ENCODE assay signal across 1 cellular context in genomic region chr6:27616313-27617045, GRCh38.
TF ChIP-seq lines count a peak whose summit lies in the region.

No MANE protein-coding gene starts in this region.

TF ChIP-seq in K562, 482 proteins besides CTCF, POLR2A, EP300 and RAD21 (continued from another document and continues in another):
- TF ChIP-seq RERE (CRISPR knock-in tag; IDR thresholded peaks at IDR 0.05; ENCODE audit: borderline replicate concordance) = no peak
- TF ChIP-seq ZNF436 (CRISPR knock-in tag; IDR thresholded peaks at IDR 0.05) = no peak
- TF ChIP-seq ZNF384 (IDR thresholded peaks at IDR 0.05; ENCODE audit: low read depth, low read length) = no peak
- no peak for TF ChIP-seq THAP7 (CRISPR knock-in tag; IDR thresholded peaks at IDR 0.05)
- no peak for TF ChIP-seq TBP (optimal IDR thresholded peaks at IDR 0.05; ENCODE audit: low read depth, low read length)
- no peak for TF ChIP-seq FOS (IDR thresholded peaks at IDR 0.05; ENCODE audit: extremely low read depth, insufficient read length)
- TF ChIP-seq ZNF282 (CRISPR knock-in tag; IDR thresholded peaks at IDR 0.05) = no peak
- no peak for TF ChIP-seq SNIP1 (IDR thresholded peaks at IDR 0.05; ENCODE audit: low read depth)
- no peak for TF ChIP-seq NR0B1 (IDR thresholded peaks at IDR 0.05; ENCODE audit: partially characterized antibody)
- TF ChIP-seq C11orf30 (IDR thresholded peaks at IDR 0.05; ENCODE audit: low read depth) = no peak
- TF ChIP-seq SIN3A (IDR thresholded peaks at IDR 0.05; ENCODE audit: borderline replicate concordance in 2 of 2, control insufficient read depth in 1 of 2, low read depth in 2 of 2, low read length in 2 of 2) = no peak
- peak; percentile 80 for TF ChIP-seq CBFA2T3 (IDR thresholded peaks at IDR 0.05)
- TF ChIP-seq PHF20 (IDR thresholded peaks at IDR 0.05; ENCODE audit: partially characterized antibody) = no peak
- TF ChIP-seq MAFF (IDR thresholded peaks at IDR 0.05; ENCODE audit: low read length) = peak; percentile 6; the same call in 1 of the 2 replicates
- no peak for TF ChIP-seq TRIM25 (IDR thresholded peaks at IDR 0.05; ENCODE audit: borderline replicate concordance)
- TF ChIP-seq SNAPC5 (CRISPR knock-in tag; IDR thresholded peaks at IDR 0.05) = no peak
- TF ChIP-seq ZNF583 (CRISPR knock-in tag; IDR thresholded peaks at IDR 0.05) = 0 out of 2 replicates have a peak, but pooled peaks have one; percentile 24
- no peak for TF ChIP-seq SMAD2 (IDR thresholded peaks at IDR 0.05; ENCODE audit: low read depth, low read length)
- TF ChIP-seq MTF1 (CRISPR knock-in tag; IDR thresholded peaks at IDR 0.05; ENCODE audit: borderline replicate concordance) = no peak
- TF ChIP-seq ZNF449 (CRISPR knock-in tag; IDR thresholded peaks at IDR 0.05) = no peak
- no peak for TF ChIP-seq CHD7 (IDR thresholded peaks at IDR 0.05; ENCODE audit: low read depth, low read length)
- TF ChIP-seq TAF1 (IDR thresholded peaks at IDR 0.05; ENCODE audit: control insufficient read depth, extremely low read depth, insufficient read depth, low read length, severe bottlenecking) = no peak
- peak; percentile 31; the same call in 1 of the 2 replicates for TF ChIP-seq SOX6 (IDR thresholded peaks at IDR 0.05)
- no peak for TF ChIP-seq TAF15 (IDR thresholded peaks at IDR 0.05; ENCODE audit: low read depth, low read length)
- no peak for TF ChIP-seq KDM5B (IDR thresholded peaks at IDR 0.05; ENCODE audit: insufficient replicate concordance, low read depth, low read length)
- TF ChIP-seq GATA2 (CRISPR knock-in tag; IDR thresholded peaks at IDR 0.05) = 0 out of 2 replicates have a peak, but pooled peaks have one; percentile 11
- no peak for TF ChIP-seq FIP1L1 (IDR thresholded peaks at IDR 0.05; ENCODE audit: low read depth, low read length, poor library complexity, severe bottlenecking)
- TF ChIP-seq RBM39 (optimal IDR thresholded peaks at IDR 0.05; ENCODE audit: low read depth, low read length) = no peak
- no peak for TF ChIP-seq TCF7 (IDR thresholded peaks at IDR 0.05; ENCODE audit: borderline replicate concordance)
- no peak for TF ChIP-seq CHD4 (IDR thresholded peaks at IDR 0.05; ENCODE audit: insufficient read depth, insufficient replicate concordance, low read depth, low read length, poor library complexity, severe bottlenecking)
- peak; percentile 36; the same call in 1 of the 2 replicates for TF ChIP-seq NCOR1 (IDR thresholded peaks at IDR 0.05)
- TF ChIP-seq ARID1B (IDR thresholded peaks at IDR 0.05) = peak; percentile 86
- no peak for TF ChIP-seq RBM14 (IDR thresholded peaks at IDR 0.05; ENCODE audit: borderline replicate concordance, insufficient read depth, low read depth, low read length)
- TF ChIP-seq ARNT (IDR thresholded peaks at IDR 0.05) = no peak
- no peak for TF ChIP-seq MCM2 (IDR thresholded peaks at IDR 0.05; ENCODE audit: low read depth)
- TF ChIP-seq ETV5 (CRISPR knock-in tag; IDR thresholded peaks at IDR 0.05; ENCODE audit: low read depth) = no peak
- TF ChIP-seq MAFK (IDR thresholded peaks at IDR 0.05; ENCODE audit: low read length) = no peak
- no peak for TF ChIP-seq PCBP2 (IDR thresholded peaks at IDR 0.05; ENCODE audit: low read depth, low read length, poor library complexity, severe bottlenecking)
- TF ChIP-seq ZNF766 (CRISPR knock-in tag; conservative IDR thresholded peaks at IDR 0.05) = no peak
- no peak for TF ChIP-seq NR2C2 (CRISPR knock-in tag; IDR thresholded peaks at IDR 0.05)
- no peak for TF ChIP-seq NR2C2 (tag; IDR thresholded peaks at IDR 0.05)
- TF ChIP-seq ERF (CRISPR knock-in tag; IDR thresholded peaks at IDR 0.05) = no peak
- TF ChIP-seq SMARCE1 (IDR thresholded peaks at IDR 0.05) = no peak; the same call in 1 of the 2 replicates
- no peak for TF ChIP-seq ZNF24 (IDR thresholded peaks at IDR 0.05)
